ENCODE assay signal across 24 cellular contexts in the genomic region with DNA sequence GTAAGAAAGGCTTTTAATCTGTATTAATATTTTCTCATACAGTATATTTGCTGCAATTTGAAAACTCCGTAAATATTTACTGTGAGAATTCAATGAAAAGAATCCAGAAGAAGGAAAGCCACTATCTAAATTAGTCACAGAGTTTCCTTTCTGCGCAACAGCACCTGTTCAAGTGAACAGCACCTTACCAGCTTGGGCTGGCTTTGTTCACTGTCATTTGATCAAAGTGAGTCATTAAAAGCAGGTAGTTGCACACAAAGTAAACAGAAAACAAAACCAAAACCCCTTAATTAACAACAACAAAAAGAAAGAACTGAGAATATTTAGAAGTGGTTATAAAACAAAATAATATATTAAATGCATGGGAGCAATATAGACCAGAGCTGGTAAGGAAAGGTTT. TPM values are rescaled to one million over a fixed set of nuclear protein-coding genes. Genes with fewer than 3 reads are reported as not detected.
"Had no signal": no experiment of that assay in that cellular context is flagged by ENCODE, and none has a peak within 500 bp of the region (broad histone marks: within the 10 kb centered on the region; RNA-seq: fewer than 3 reads in every experiment).

No MANE protein-coding gene starts in this region.

- H3K4me1 ChIP-seq: body of pancreas, left lung, testis, upper lobe of left lung had no signal

- H3K4me3 Mint-ChIP-seq: activated CD4-positive, alpha-beta memory T cell treated with anti-CD3 and anti-CD28 coated beads, Interleukin-2, amount 10 ng/mL, durations not matched to agents 7 days and 5 days; activated CD4-positive, alpha-beta T cell treated with anti-CD3 and anti-CD28 coated beads, Interleukin-2, amount 10 ng/mL, durations not matched to agents 24 days and 14 days; activated naive CD4-positive, alpha-beta T cell treated with anti-CD3 and anti-CD28 coated beads, Interleukin-2, amount 50 U/mL, for 24 hours; activated T-helper 1 cell treated with anti-CD3 and anti-CD28 coated beads, Interleukin-12 subunit alpha, Interleukin-12 subunit beta, Interleukin-2, Interleukin-4 antibody, amounts not matched to agents 30 ng/mL and 10 ng/mL and 1 ng/mL, durations not matched to agents 14 hours and 24 hours and 36 hours; naive B cell; stimulated activated memory B cell treated with anti-CD40 and anti-IgM and Interleukin-4, amounts not matched to agents 10 μg/mL and 1 μg/mL and 100 μg/mL, for 72 hours had no signal

- H3K9me3 ChIP-seq: body of pancreas, left lung, stomach, testis, upper lobe of left lung had no signal

- H3K27ac ChIP-seq: body of pancreas, left lung, stomach, upper lobe of left lung had no signal

- H3K4me1 Mint-ChIP-seq: activated CD4-positive, alpha-beta T cell treated with anti-CD3 and anti-CD28 coated beads, Interleukin-2, amount 10 ng/mL, durations not matched to agents 24 days and 14 days; activated naive CD4-positive, alpha-beta T cell treated with anti-CD3 and anti-CD28 coated beads, Interleukin-2, amount 50 U/mL, for 24 hours; naive B cell; stimulated activated memory B cell treated with anti-CD40 and anti-IgM and Interleukin-4, amounts not matched to agents 10 μg/mL and 1 μg/mL and 100 μg/mL, for 72 hours had no signal

- H3K36me3 ChIP-seq: left lung, stomach had no signal

- H3K27me3 ChIP-seq: body of pancreas, left lung, stomach, testis, upper lobe of left lung had no signal

- ATAC-seq: activated CD4-positive, CD25-positive, alpha-beta regulatory T cell treated with anti-CD3 and anti-CD28 coated beads, Interleukin-2, amount 50 U/mL, for 24 hours; body of pancreas; left lung; sciatic nerve; stimulated activated memory B cell treated with anti-CD40 and anti-IgM and Interleukin-4, amounts not matched to agents 10 μg/mL and 1 μg/mL and 100 μg/mL, for 72 hours had no signal

- H3K27me3 Mint-ChIP-seq: activated CD4-positive, alpha-beta memory T cell treated with anti-CD3 and anti-CD28 coated beads, Interleukin-2, amount 10 ng/mL, durations not matched to agents 7 days and 5 days; activated CD4-positive, alpha-beta T cell treated with anti-CD3 and anti-CD28 coated beads, Interleukin-2, amount 10 ng/mL, durations not matched to agents 24 days and 14 days; activated naive CD4-positive, alpha-beta T cell treated with anti-CD3 and anti-CD28 coated beads, Interleukin-2, amount 50 U/mL, for 24 hours; naive B cell; stimulated activated memory B cell treated with anti-CD40 and anti-IgM and Interleukin-4, amounts not matched to agents 10 μg/mL and 1 μg/mL and 100 μg/mL, for 72 hours had no signal

- H3K36me3 Mint-ChIP-seq: activated naive CD4-positive, alpha-beta T cell treated with anti-CD3 and anti-CD28 coated beads, Interleukin-2, amount 50 U/mL, for 24 hours had no signal

- DNase-seq: activated CD4-positive, alpha-beta memory T cell treated with anti-CD3 and anti-CD28 coated beads, Interleukin-2, amount 10 ng/mL, durations not matched to agents 7 days and 5 days; activated CD4-positive, alpha-beta T cell treated with anti-CD3 and anti-CD28 coated beads, Interleukin-2, amount 10 ng/mL, durations not matched to agents 24 days and 14 days; activated gamma-delta T cell treated with Interleukin-2 at 50 U/mL for 16 hours; anterior cingulate cortex; body of pancreas; foreskin melanocyte; kidney glomerular epithelial cell; left lung; naive B cell; small intestine; stimulated activated CD4-positive, alpha-beta T cell treated with anti-CD3 and anti-CD28 coated beads, Interleukin-2, amount 100 ng/mL, for 24 hours; stomach; testis; upper lobe of left lung had no signal

- H3K27ac Mint-ChIP-seq: activated CD4-positive, alpha-beta memory T cell treated with anti-CD3 and anti-CD28 coated beads, Interleukin-2, amount 10 ng/mL, durations not matched to agents 7 days and 5 days; activated CD4-positive, alpha-beta T cell treated with anti-CD3 and anti-CD28 coated beads, Interleukin-2, amount 10 ng/mL, durations not matched to agents 24 days and 14 days; activated naive CD4-positive, alpha-beta T cell treated with anti-CD3 and anti-CD28 coated beads, Interleukin-2, amount 50 U/mL, for 24 hours; activated T-helper 1 cell treated with anti-CD3 and anti-CD28 coated beads, Interleukin-12 subunit alpha, Interleukin-12 subunit beta, Interleukin-2, Interleukin-4 antibody, amounts not matched to agents 30 ng/mL and 10 ng/mL and 1 ng/mL, durations not matched to agents 14 hours and 24 hours and 36 hours; stimulated activated memory B cell treated with anti-CD40 and anti-IgM and Interleukin-4, amounts not matched to agents 10 μg/mL and 1 μg/mL and 100 μg/mL, for 72 hours had no signal

- H3K4me3 ChIP-seq: body of pancreas, left lung, lung, stomach, testis, upper lobe of left lung had no signal

- H3K9me3 Mint-ChIP-seq: activated CD4-positive, alpha-beta memory T cell treated with anti-CD3 and anti-CD28 coated beads, Interleukin-2, amount 10 ng/mL, durations not matched to agents 7 days and 5 days; activated CD4-positive, alpha-beta T cell treated with anti-CD3 and anti-CD28 coated beads, Interleukin-2, amount 10 ng/mL, durations not matched to agents 24 days and 14 days; activated naive CD4-positive, alpha-beta T cell treated with anti-CD3 and anti-CD28 coated beads, Interleukin-2, amount 50 U/mL, for 24 hours; activated T-helper 1 cell treated with anti-CD3 and anti-CD28 coated beads, Interleukin-12 subunit alpha, Interleukin-12 subunit beta, Interleukin-2, Interleukin-4 antibody, amounts not matched to agents 30 ng/mL and 10 ng/mL and 1 ng/mL, durations not matched to agents 14 hours and 24 hours and 36 hours; naive B cell; stimulated activated memory B cell treated with anti-CD40 and anti-IgM and Interleukin-4, amounts not matched to agents 10 μg/mL and 1 μg/mL and 100 μg/mL, for 72 hours had no signal

RNA-seq across cellular contexts. Expression of a gene that starts 12.8 kb away (rescaled TPM):
- total RNA-seq: activated CD4-positive, alpha-beta memory T cell treated with anti-CD3 and anti-CD28 coated beads, Interleukin-2, amount 10 ng/mL, durations not matched to agents 7 days and 5 days; activated CD4-positive, alpha-beta T cell treated with anti-CD3 and anti-CD28 coated beads, Interleukin-2, amount 10 ng/mL, durations not matched to agents 24 days and 14 days; activated T-helper 1 cell treated with anti-CD3 and anti-CD28 coated beads, Interleukin-12 subunit alpha, Interleukin-12 subunit beta, Interleukin-2, Interleukin-4 antibody, amounts not matched to agents 30 ng/mL and 10 ng/mL and 1 ng/mL, durations not matched to agents 14 hours and 24 hours and 36 hours; cardiac septum; chondrocyte; left lung; lung; mesenteric fat pad; sciatic nerve; T-helper 2 cell treated with Interferon-gamma antibody and Interleukin-4, amounts not matched to agents 100 ng/mL and 5 ng/mL, for 36 hours had no signal
